17 cellular contexts compared by ENCODE assay signal in genomic region chr7:100292162-100292561, GRCh38. TPM values are rescaled to one million over a fixed set of nuclear protein-coding genes. Genes with fewer than 3 reads are reported as not detected.
"Had no signal": no experiment of that assay in that cellular context is flagged by ENCODE, and none has a peak within 500 bp of the region (broad histone marks: within the 10 kb centered on the region; RNA-seq: fewer than 3 reads in every experiment).

No MANE protein-coding gene starts in this region.

RNA-seq across cellular contexts. Expression of gene SPDYE3, which starts 15.3 kb away (rescaled TPM):
- total RNA-seq: dermis microvascular lymphatic vessel endothelial cell; esophagus squamous epithelium; heart right ventricle; kidney epithelial cell; left cardiac atrium; left lung; lower leg skin; lung microvascular endothelial cell; mesothelial cell of epicardium; mucosa of descending colon; natural killer cell treated with Interleukin-12 subunit alpha and Interleukin-12 subunit beta and Interleukin-15 and Interleukin-18, amount 100 ng/mL, for 72 hours; right atrium auricular region; sciatic nerve; smooth muscle cell; thoracic aorta; tibial nerve; upper lobe of left lung had no signal
